Comparison of ENCODE assay signal across 21 cellular contexts in the genomic region with DNA sequence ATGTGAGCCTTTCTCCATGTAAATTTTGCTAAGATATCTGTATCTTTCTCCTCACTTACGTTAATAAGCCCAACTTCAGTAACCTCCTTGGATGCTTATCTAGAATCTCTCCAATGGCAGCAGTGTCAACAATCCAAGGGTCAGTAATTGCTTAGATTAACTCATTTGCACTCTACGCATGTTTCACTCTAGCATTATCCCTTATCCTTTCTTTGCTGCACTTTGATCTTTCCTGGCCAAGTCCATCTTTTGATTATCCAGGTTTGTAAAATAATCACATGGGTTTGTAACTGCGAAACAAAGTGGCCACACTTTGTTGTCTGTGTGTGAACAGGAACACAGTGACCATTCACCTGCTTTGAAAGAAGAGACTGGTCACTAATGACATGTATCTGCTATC.
A peak's percentile ranks its signal among the peaks of the same experiment; 100 is the strongest.
DNase-seq lines count a peak whose midpoint lies in the region; TF ChIP-seq lines count a peak whose summit lies in the region.
"Had no signal": no experiment of that assay in that cellular context is flagged by ENCODE, and none has a peak within 500 bp of the region (broad histone marks: within the 10 kb centered on the region; RNA-seq: fewer than 3 reads in every experiment).

No MANE protein-coding gene starts in this region.

- DNase-seq in Caco-2 (no peak), mesendoderm (peak; percentile 27), NCI-H2196 treated with DMSO at 0.1 percent for 48 hours (lab: John Stamatoyannopoulos, UW; ENCODE audit: unreplicated experiment) (no peak), hippocampal formation (lab: John Stamatoyannopoulos, UW) (no peak), mammary epithelial cell (no peak)
- DNase-seq: 8988T; ACHN; CD4-positive, alpha-beta T cell; CD8-positive, alpha-beta T cell; DMS 273 treated with DMSO at 0.1 percent for 48 hours; DMS153; DMS53; DMS79; DND-41; EL; GDM1 had no signal

- no peak for TF ChIP-seq CTCF in Caco-2 (IDR thresholded peaks at IDR 0.05; ENCODE audit: insufficient read depth in 1 of 2, low read depth in 1 of 2, low read length in 1 of 2, severe bottlenecking in 1 of 2, unreplicated experiment in 1 of 2)
- no peak for TF ChIP-seq CTCF in KMS-11 (conservative IDR thresholded peaks at IDR 0.05; ENCODE audit: low read depth, low read length)
- TF ChIP-seq CTCF in mammary epithelial cell (conservative IDR thresholded peaks at IDR 0.05 in 1 of 2, IDR thresholded peaks at IDR 0.05 in 1 of 2; ENCODE audit: extremely low read depth in 1 of 2, insufficient read depth in 1 of 2, low read depth in 1 of 2, low read length in 2 of 2): no peak

- H2BK5ac ChIP-seq in mesendoderm (ENCODE audit: low read length): no peak overlapping the region

- WGBS in mesendoderm (ENCODE audit: extremely low coverage, insufficient coverage, low lambda C conversion rate): no CpG with 5 or more reads among the region's 3 CpGs
- 51% methylated on average over 3 of the region's 3 CpGs for WGBS in mammary epithelial cell (ENCODE audit: low coverage, missing lambda C conversion rate)

- no peak overlapping the region for H3K56ac ChIP-seq in mesendoderm (ENCODE audit: low read length)

- CTCF ChIA-PET in Caco-2 (lab: Charles Lee) (interaction anchor here (0.6 kb wide), 1 partner anchor 1007 kb away, joined by 3 read pairs; no protein-coding TSS in a partner anchor), mammary epithelial cell (lab: Charles Lee; ENCODE audit: low non-redundant PET) (no interaction called here)

- peak overlapping the region; percentile 46; the same call in 1 of the 2 replicates for H3K27ac ChIP-seq in KMS-11
- no peak overlapping the region for H3K27ac ChIP-seq in mesendoderm (ENCODE audit: low read depth, low read length)
- H3K27ac ChIP-seq in mammary epithelial cell (ENCODE audit: insufficient read depth, low read depth, low read length): no peak overlapping the region
- H3K27ac ChIP-seq: BLaER1 treated with 17β-estradiol and CSF1 and Interleukin-3, amounts not matched to agents 10 nM and 100 nM; C4-2B had no signal

- H2BK120ac ChIP-seq in mesendoderm (ENCODE audit: low read depth, low read length): no peak overlapping the region

- H3K79me2 ChIP-seq in KMS-11 (ENCODE audit: insufficient read depth, low read depth): peaks cover 98% of the 10 kb centered on the region
- no peaks in the 10 kb centered on the region for H3K79me2 ChIP-seq in mesendoderm (ENCODE audit: control insufficient read depth, insufficient read depth, low read length)
- no peaks in the 10 kb centered on the region for H3K79me2 ChIP-seq in mammary epithelial cell (ENCODE audit: insufficient read depth, low read length)

- intact Hi-C loops in Caco-2 (cut with micrococcal nuclease; ENCODE audit: unreplicated experiment): no loop called here
- intact Hi-C loops in mammary epithelial cell (cut with micrococcal nuclease): no loop called here

- H3K79me1 ChIP-seq in mesendoderm (ENCODE audit: low read length): no peaks in the 10 kb centered on the region

- H3K9me3 ChIP-seq in Caco-2: no peaks in the 10 kb centered on the region
- peaks cover 8% of the 10 kb centered on the region for H3K9me3 ChIP-seq in mammary epithelial cell (replicated peaks; ENCODE audit: insufficient read depth, low read length)
- H3K9me3 ChIP-seq: BLaER1 treated with 17β-estradiol and CSF1 and Interleukin-3, amounts not matched to agents 10 nM and 100 nM had no signal

- no peaks in the 10 kb centered on the region for H3K36me3 Mint-ChIP-seq in Caco-2 (ENCODE audit: insufficient read depth, unreplicated experiment)
- H3K36me3 Mint-ChIP-seq: CD8-positive, alpha-beta T cell had no signal

- H2AFZ ChIP-seq in KMS-11 (ENCODE audit: low read depth) (no peak overlapping the region), mammary epithelial cell (ENCODE audit: low read depth, low read length) (no peak overlapping the region)

- H3K27ac Mint-ChIP-seq in Caco-2 (ENCODE audit: unreplicated experiment): no peak overlapping the region
- H3K27ac Mint-ChIP-seq: B cell; CD4-positive, alpha-beta T cell; CD8-positive, alpha-beta T cell had no signal

- no peaks in the 10 kb centered on the region for H3K9me3 Mint-ChIP-seq in Caco-2 (ENCODE audit: unreplicated experiment)
- H3K9me3 Mint-ChIP-seq: CD4-positive, alpha-beta T cell; CD8-positive, alpha-beta T cell had no signal

- H3K36me3 ChIP-seq in Caco-2 (ENCODE audit: control insufficient read depth, insufficient read depth, low read length) (no peaks in the 10 kb centered on the region), KMS-11 (ENCODE audit: insufficient read depth) (peaks cover 15% of the 10 kb centered on the region; the same call in 1 of the 2 replicates), mesendoderm (ENCODE audit: control insufficient read depth, insufficient read depth, low read length) (no peaks in the 10 kb centered on the region), mammary epithelial cell (ENCODE audit: insufficient read depth, low read length) (no peaks in the 10 kb centered on the region)
- H3K36me3 ChIP-seq: BLaER1 treated with 17β-estradiol and CSF1 and Interleukin-3, amounts not matched to agents 10 nM and 100 nM had no signal

- H3K4me1 ChIP-seq in Caco-2: peaks cover 16% of the 10 kb centered on the region
- H3K4me1 ChIP-seq in KMS-11 (ENCODE audit: low read depth, poor library complexity, severe bottlenecking): peaks cover 91% of the 10 kb centered on the region
- H3K4me1 ChIP-seq in mesendoderm (ENCODE audit: control insufficient read depth, low read depth, low read length): no peaks in the 10 kb centered on the region
- H3K4me1 ChIP-seq in mammary epithelial cell (ENCODE audit: insufficient read depth, low read length): no peaks in the 10 kb centered on the region

- H2BK15ac ChIP-seq in mesendoderm (replicated peaks; ENCODE audit: low read depth): no peak overlapping the region

- POLR2A ChIA-PET in Caco-2 (lab: Charles Lee): no interaction called here

- no peak overlapping the region for H3K9ac ChIP-seq in KMS-11
- no peak overlapping the region for H3K9ac ChIP-seq in mesendoderm (ENCODE audit: low read length)
- H3K9ac ChIP-seq in mammary epithelial cell (ENCODE audit: insufficient read depth, low read length): no peak overlapping the region
- H3K9ac ChIP-seq: BLaER1 treated with 17β-estradiol and CSF1 and Interleukin-3, amounts not matched to agents 10 nM and 100 nM had no signal

- no peak overlapping the region for H4K5ac ChIP-seq in mesendoderm (ENCODE audit: low read length)

- H3K4me1 Mint-ChIP-seq in Caco-2 (ENCODE audit: low read depth, unreplicated experiment): no peaks in the 10 kb centered on the region
- H3K4me1 Mint-ChIP-seq: B cell had no signal

- H3K4me3 ChIP-seq in Caco-2 (ENCODE audit: low read depth, low read length): no peak overlapping the region
- no peak overlapping the region for H3K4me3 ChIP-seq in KMS-11 (IDR thresholded peaks at IDR 0.05; ENCODE audit: insufficient read depth, low read depth, low read length)
- no peak overlapping the region for H3K4me3 ChIP-seq in mesendoderm (ENCODE audit: low read length)
- no peak overlapping the region for H3K4me3 ChIP-seq in mammary epithelial cell (replicated peaks in 1 of 3; ENCODE audit: insufficient read depth in 1 of 3, low read depth in 2 of 3, low read length in 3 of 3)
- H3K4me3 ChIP-seq: BLaER1 treated with 17β-estradiol and CSF1 and Interleukin-3, amounts not matched to agents 10 nM and 100 nM; GM12878 had no signal

- H3K27me3 ChIP-seq in Caco-2 (replicated peaks; ENCODE audit: control insufficient read depth, insufficient read depth, low read length): no peaks in the 10 kb centered on the region
- no peaks in the 10 kb centered on the region for H3K27me3 ChIP-seq in KMS-11 (ENCODE audit: insufficient read depth, low read depth)
- no peaks in the 10 kb centered on the region for H3K27me3 ChIP-seq in mesendoderm (ENCODE audit: insufficient read depth, low read length, poor library complexity)
- H3K27me3 ChIP-seq in mammary epithelial cell (ENCODE audit: insufficient read depth, low read length): no peaks in the 10 kb centered on the region
- H3K27me3 ChIP-seq: BLaER1 treated with 17β-estradiol and CSF1 and Interleukin-3, amounts not matched to agents 10 nM and 100 nM had no signal

- BruUV-seq in Caco-2 (replicated peaks; lab: Mats Ljungman, UMichigan): no TSS peak
- BruUV-seq in mammary epithelial cell (replicated peaks; lab: Mats Ljungman, UMichigan): no TSS peak

- H3K27me3 Mint-ChIP-seq in Caco-2 (ENCODE audit: insufficient read depth, unreplicated experiment): no peaks in the 10 kb centered on the region
- H3K27me3 Mint-ChIP-seq: B cell; CD4-positive, alpha-beta T cell had no signal

- H3K23ac ChIP-seq in mesendoderm (ENCODE audit: low read length): no peak overlapping the region

- dilution Hi-C loops in mammary epithelial cell (cut with HindIII; ENCODE audit: low sequenced_read_pairs): no loop called here

- in situ Hi-C loops in mammary epithelial cell (cut with MboI; ENCODE audit: low sequenced_read_pairs in 2 of 2): no loop called here

- H3K4ac ChIP-seq in mesendoderm (ENCODE audit: low read depth, low read length): no peak overlapping the region

- no peak overlapping the region for H2AK5ac ChIP-seq in mesendoderm (ENCODE audit: low read length)

- H4K20me1 ChIP-seq in KMS-11 (ENCODE audit: insufficient read depth) (peaks cover 5% of the 10 kb centered on the region; the same call in 1 of the 2 replicates), mammary epithelial cell (ENCODE audit: insufficient read depth, low read length) (no peaks in the 10 kb centered on the region)
- H4K20me1 ChIP-seq: BLaER1 treated with 17β-estradiol and CSF1 and Interleukin-3, amounts not matched to agents 10 nM and 100 nM had no signal

- H3K4me3 Mint-ChIP-seq in Caco-2 (ENCODE audit: unreplicated experiment): peak overlapping the region; percentile 3
- H3K4me3 Mint-ChIP-seq: B cell; CD4-positive, alpha-beta T cell; CD8-positive, alpha-beta T cell had no signal

- H3K4me2 ChIP-seq in KMS-11: peak overlapping the region; percentile 35; the same call in 1 of the 2 replicates
- no peak overlapping the region for H3K4me2 ChIP-seq in mesendoderm (ENCODE audit: low read length)
- no peak overlapping the region for H3K4me2 ChIP-seq in mammary epithelial cell (ENCODE audit: insufficient read depth, low read depth, low read length)
- H3K4me2 ChIP-seq: BLaER1 treated with 17β-estradiol and CSF1 and Interleukin-3, amounts not matched to agents 10 nM and 100 nM had no signal

- no peak overlapping the region for H4K8ac ChIP-seq in mesendoderm (ENCODE audit: low read depth, low read length)

- no peak overlapping the region for H3K18ac ChIP-seq in mesendoderm (ENCODE audit: low read length)
